In genomic region chr15:31327674-31328424, GRCh38 we compare ENCODE assay signal across 8 cellular contexts. TPM values are rescaled to one million over a fixed set of nuclear protein-coding genes. Genes with fewer than 3 reads are reported as not detected.
A peak's percentile ranks its signal among the peaks of the same experiment; 100 is the strongest.
DNase-seq lines count a peak whose midpoint lies in the region; ATAC-seq and TF ChIP-seq lines count a peak whose summit lies in the region.

No MANE protein-coding gene starts in this region.

- peak; percentile 54 for DNase-seq in A673 (ENCODE audit: low spot score)
- DNase-seq in NCI-H345 (lab: John Stamatoyannopoulos, UW) = peak; percentile 81
- peak; percentile 47 for DNase-seq in activated T-cell treated with anti-CD3 and anti-CD28 coated beads for 24 hours (ENCODE audit: low read depth)
- no peak for DNase-seq in epithelial cell of proximal tubule (ENCODE audit: low read depth)
- DNase-seq in myocyte (ENCODE audit: low read depth) = peak; percentile 53
- peak; percentile 68 for DNase-seq in stimulated activated naive CD4-positive, alpha-beta T cell treated with Interleukin-2 at 50 U/mL for 16 hours (lab: John Stamatoyannopoulos, UW)
- DNase-seq in NCI-H1694 treated with DMSO at 0.1 percent for 48 hours (lab: John Stamatoyannopoulos, UW) = no peak

- ATAC-seq in GM18909 (IDR thresholded peaks at IDR 0.05; ENCODE audit: poor library complexity, unreplicated experiment) = peak; percentile 11

- H3K9me3 ChIP-seq in A673 (ENCODE audit: low read depth, low read length, poor library complexity, severe bottlenecking) = no peaks in the 10 kb centered on the region

- H3K27me3 ChIP-seq in A673 (replicated peaks; ENCODE audit: insufficient read depth, low read depth, low read length, poor library complexity) = no peaks in the 10 kb centered on the region

- peaks cover 4% of the 10 kb centered on the region for H3K4me1 ChIP-seq in A673 (ENCODE audit: insufficient read depth, low read length, poor library complexity, severe bottlenecking)

- intact Hi-C loops in A673 (cut with micrococcal nuclease; ENCODE audit: unreplicated experiment) = loop anchor here (10.0 kb wide), 2 partner anchors 157 to 547 kb away; partner anchors contain the start of gene OTUD7A

- no TSS peak for BruUV-seq in A673 (replicated peaks; lab: Mats Ljungman, UMichigan)

- H3K27ac ChIP-seq in A673 (ENCODE audit: low read depth, low read length, poor library complexity, severe bottlenecking) = peak overlapping the region; percentile 83

- POLR2A ChIA-PET in A673 (lab: Charles Lee; ENCODE audit: low non-redundant PET) = no interaction called here

- TF ChIP-seq CTCF in A673 (conservative IDR thresholded peaks at IDR 0.05; ENCODE audit: low read depth, low read length) (no peak), epithelial cell of proximal tubule (conservative IDR thresholded peaks at IDR 0.05; ENCODE audit: low read depth, low read length) (no peak)

- H3K4me3 ChIP-seq in A673 (ENCODE audit: low read depth, low read length, poor library complexity, severe bottlenecking) (peak overlapping the region; percentile 93), epithelial cell of proximal tubule (ENCODE audit: low read depth, low read length) (peak overlapping the region; percentile 75)

- no peaks in the 10 kb centered on the region for H3K36me3 ChIP-seq in A673 (ENCODE audit: insufficient read depth, low read length, poor library complexity, severe bottlenecking)

- CTCF ChIA-PET in A673 (lab: Charles Lee) = no interaction called here

RNA-seq across cellular contexts. Expression of gene KLF13, which starts 1.2 kb away (rescaled TPM):
- total RNA-seq in A673 (2021) (22.1 and 23.5 TPM in 2 replicates), epithelial cell of proximal tubule (20.5 and 66.2 TPM in 2 replicates), myocyte (51.9 and 61.2 TPM in 2 replicates)
- polyA plus RNA-seq in myocyte (2012) = 28.0 TPM

Comparison
In these comparisons a context has a peak if more than half of its experiments do, and no peak if none do; other contexts are left out.
1. DNase-seq: peak in A673 (single experiment), NCI-H345 (single experiment), activated T-cell treated with anti-CD3 and anti-CD28 coated beads for 24 hours (single experiment), myocyte (single experiment) and stimulated activated naive CD4-positive, alpha-beta T cell treated with Interleukin-2 at 50 U/mL for 16 hours (single experiment); none in epithelial cell of proximal tubule (single experiment) and NCI-H1694 treated with DMSO at 0.1 percent for 48 hours (single experiment).